Comparison of ENCODE assay signal across 15 cellular contexts in genomic region chr1:29416825-29417557, GRCh38.
DNase-seq lines count a peak whose midpoint lies in the region; ATAC-seq and TF ChIP-seq lines count a peak whose summit lies in the region.
"Had no signal": no experiment of that assay in that cellular context is flagged by ENCODE, and none has a peak within 500 bp of the region (broad histone marks: within the 10 kb centered on the region; RNA-seq: fewer than 3 reads in every experiment).

No MANE protein-coding gene starts in this region.

- WGBS in esophagus muscularis mucosa = 69% methylated on average over 14 of the region's 14 CpGs
- WGBS in testis, 2 donors = 47 to 52% methylated on average over 14 of the region's 14 CpGs

- H3K9me3 ChIP-seq in esophagus muscularis mucosa = peaks cover 0 to 13% (median 9%) of the 10 kb centered on the region in 4 donors
- no peaks in the 10 kb centered on the region for H3K9me3 ChIP-seq in testis

- intact Hi-C loops in esophagus muscularis mucosa (cut with DNase I) = no loop called here
- intact Hi-C loops in testis (cut with DNase I; ENCODE audit: low total_unique reads) = no loop called here

- TF ChIP-seq POLR2A in esophagus muscularis mucosa (IDR thresholded peaks at IDR 0.05; ENCODE audit: low read depth) (no peak), testis (IDR thresholded peaks at IDR 0.05) (no peak)

- TF ChIP-seq CTCF in esophagus muscularis mucosa (IDR thresholded peaks at IDR 0.05) = no peak
- no peak for TF ChIP-seq CTCF in testis (IDR thresholded peaks at IDR 0.05)

- no peaks in the 10 kb centered on the region for H3K36me3 ChIP-seq in esophagus muscularis mucosa
- H3K36me3 ChIP-seq in testis (ENCODE audit: low read depth, missing control alignments) = no peaks in the 10 kb centered on the region

- no peak for TF ChIP-seq EP300 in esophagus muscularis mucosa (IDR thresholded peaks at IDR 0.05)

- H3K4me1 ChIP-seq in esophagus muscularis mucosa = peaks cover 0 to 13% (median 2%) of the 10 kb centered on the region in 4 donors
- no peaks in the 10 kb centered on the region for H3K4me1 ChIP-seq in testis

- H3K4me3 ChIP-seq in esophagus muscularis mucosa (no peak overlapping the region), testis (no peak overlapping the region)

- no peak for ATAC-seq in HG03045 (IDR thresholded peaks at IDR 0.05; ENCODE audit: unreplicated experiment)
- ATAC-seq: activated T-cell treated with anti-CD3 and anti-CD28 coated beads, Interleukin-2, amount 50 U/mL, for 72 hours; stimulated activated memory B cell treated with anti-CD40 and anti-IgM and Interleukin-4, amounts not matched to agents 10 μg/mL and 1 μg/mL and 100 μg/mL, for 72 hours had no signal

- H3K27ac ChIP-seq in esophagus muscularis mucosa (replicated peaks in 1 of 4) (peak overlapping the region; percentile 22 to 62 (median 39)), testis (peak overlapping the region in 1 of 2 donors; percentile 80)
- H3K27ac ChIP-seq: RWPE1 had no signal

- peak; percentile 77 for DNase-seq in SK-N-DZ (ENCODE audit: low spot score)
- no peak for DNase-seq in esophagus muscularis mucosa (ENCODE audit: extremely low spot score)
- peak; percentile 18 for DNase-seq in inferior parietal cortex (ENCODE audit: extremely low spot score)
- DNase-seq in testis = peak; percentile 40
- no peak for DNase-seq in UCSD-AML1 (lab: John Stamatoyannopoulos, UW; ENCODE audit: unreplicated experiment)
- no peak for DNase-seq in DMS114 treated with DMSO at 0.1 percent for 48 hours (lab: John Stamatoyannopoulos, UW; ENCODE audit: unreplicated experiment)
- no peak for DNase-seq in midbrain (lab: John Stamatoyannopoulos, UW)
- DNase-seq: activated CD4-positive, alpha-beta T cell treated with anti-CD3 and anti-CD28 coated beads, Interleukin-2, amount 50 U/mL, for 1 hour; activated T-cell treated with anti-CD3 and anti-CD28 coated beads, Interleukin-2, amount 50 U/mL, for 72 hours; DMS79 treated with DMSO at 0.1 percent for 48 hours; GOT3; NCI-H1048 had no signal

- H3K27me3 ChIP-seq in esophagus muscularis mucosa (peaks cover 0 to 41% (median 0%) of the 10 kb centered on the region in 4 donors), testis (no peaks in the 10 kb centered on the region)

Comparison
In these comparisons a context has a peak if more than half of its experiments do, and no peak if none do; other contexts are left out.
1. DNase-seq: peak in SK-N-DZ (single experiment), inferior parietal cortex (single experiment) and testis (single experiment); none in esophagus muscularis mucosa (single experiment), UCSD-AML1 (single experiment), DMS114 treated with DMSO at 0.1 percent for 48 hours (single experiment) and midbrain (single experiment).